ENCODE assay signal across 16 cellular contexts in genomic region chr5:170390472-170390871, GRCh38. TPM values are rescaled to one million over a fixed set of nuclear protein-coding genes. Genes with fewer than 3 reads are reported as not detected.
DNase-seq lines count a peak whose midpoint lies in the region; ATAC-seq, FAIRE-seq and TF ChIP-seq lines count a peak whose summit lies in the region.
"Had no signal": no experiment of that assay in that cellular context is flagged by ENCODE, and none has a peak within 500 bp of the region (broad histone marks: within the 10 kb centered on the region; RNA-seq: fewer than 3 reads in every experiment).

No MANE protein-coding gene starts in this region.

- DNase-seq in GM23338 (ENCODE audit: low spot score) = no peak
- DNase-seq in H1 (ENCODE audit: low read depth in 1 of 2, low spot score in 2 of 2) = no peak
- DNase-seq in MG63 = no peak
- DNase-seq in midbrain (lab: John Stamatoyannopoulos, UW) = no peak
- DNase-seq in GM23248 = no peak
- DNase-seq in NCI-H2227 treated with DMSO at 0.1 percent for 48 hours (lab: John Stamatoyannopoulos, UW) = no peak
- DNase-seq: CD4-positive, alpha-beta memory T cell; HCEC 1CT; MV-4-11; NCI-H1417 treated with DMSO at 0.1 percent for 48 hours; NCI-H1930; NCI-H446 treated with DMSO at 0.1 percent for 48 hours had no signal

- no peak for TF ChIP-seq RAD21 in H1 (IDR thresholded peaks at IDR 0.05 in 1 of 2, conservative IDR thresholded peaks at IDR 0.05 in 1 of 2; ENCODE audit: low read depth in 2 of 2, low read length in 2 of 2)

- H3K23me2 ChIP-seq in H1 (ENCODE audit: low read depth, low read length) = no peaks in the 10 kb centered on the region

- no peak overlapping the region for H2BK15ac ChIP-seq in H1 (ENCODE audit: low read length)

- no peaks in the 10 kb centered on the region for H3K9me2 ChIP-seq in GM23338 (ENCODE audit: insufficient read depth)
- no peaks in the 10 kb centered on the region for H3K9me2 ChIP-seq in GM23248 (ENCODE audit: insufficient read depth)

- H3K27ac Mint-ChIP-seq in GM23338 = no peak overlapping the region
- H3K27ac Mint-ChIP-seq: B cell had no signal

- H4K5ac ChIP-seq in H1 (ENCODE audit: insufficient read length, low read depth, low read length) = no peak overlapping the region

- 0 out of 2 replicates have a peak overlapping the region, but pooled peaks have one; percentile 56 for H2BK20ac ChIP-seq in H1 (ENCODE audit: low read length)

- no peaks in the 10 kb centered on the region for H3K36me3 Mint-ChIP-seq in GM23338 (ENCODE audit: low read depth)
- H3K36me3 Mint-ChIP-seq: CD4-positive, alpha-beta memory T cell had no signal

- H3K23ac ChIP-seq in H1 (ENCODE audit: insufficient read length) = no peak overlapping the region

- no peaks in the 10 kb centered on the region for H3K36me3 ChIP-seq in GM23338 (ENCODE audit: insufficient read depth)
- no peaks in the 10 kb centered on the region for H3K36me3 ChIP-seq in H1 (ENCODE audit: control insufficient read depth in 2 of 4, insufficient read depth in 4 of 4, low read length in 3 of 4)
- no peaks in the 10 kb centered on the region for H3K36me3 ChIP-seq in rectal smooth muscle tissue (ENCODE audit: control insufficient read depth, insufficient read depth, low read length)
- no peaks in the 10 kb centered on the region for H3K36me3 ChIP-seq in MG63
- H3K36me3 ChIP-seq in GM23248 (ENCODE audit: low read depth) = no peaks in the 10 kb centered on the region

- no peak for ATAC-seq in GM23338

- H3K9ac ChIP-seq in H1 (replicated peaks in 1 of 4; ENCODE audit: extremely low read depth in 1 of 4, low read depth in 3 of 4, low read length in 3 of 4) = no peak overlapping the region
- no peak overlapping the region for H3K9ac ChIP-seq in rectal smooth muscle tissue (ENCODE audit: low read length)
- H3K9ac ChIP-seq in GM23248 = no peak overlapping the region

- POLR2A ChIA-PET in H1 (lab: Charles Lee; ENCODE audit: partially characterized antibody) = interaction anchor here (0.5 kb wide), 1 partner anchor 59 kb away, joined by 3 read pairs; no protein-coding TSS in a partner anchor

- peak overlapping the region; percentile 70 for H4K91ac ChIP-seq in H1 (replicated peaks; ENCODE audit: insufficient read length, low read length)

- H2BK5ac ChIP-seq in H1 (ENCODE audit: low read depth, low read length) = peak overlapping the region; percentile 54; the same call in 1 of the 2 replicates

- CTCF ChIA-PET in H1 (lab: Charles Lee; ENCODE audit: partially characterized antibody) = interaction anchor here (0.8 to 3.5 kb wide), 12 partner anchors 11 to 165 kb away, joined by 3 to 19 read pairs (median 4); no protein-coding TSS in a partner anchor

- no peaks in the 10 kb centered on the region for H4K20me1 ChIP-seq in GM23338 (replicated peaks; ENCODE audit: insufficient read depth)
- no peaks in the 10 kb centered on the region for H4K20me1 ChIP-seq in H1 (replicated peaks in 1 of 2; ENCODE audit: control insufficient read depth in 1 of 2, insufficient read depth in 2 of 2, low read length in 2 of 2)
- no peaks in the 10 kb centered on the region for H4K20me1 ChIP-seq in GM23248 (ENCODE audit: insufficient read depth)

- in situ Hi-C loops in GM23248 (cut with MboI) = no loop called here

- H2BK12ac ChIP-seq in H1 (ENCODE audit: low read depth, low read length) = 0 out of 2 replicates have a peak overlapping the region, but pooled peaks have one; percentile 80

- H3K4me3 ChIP-seq in GM23338 (no peak overlapping the region), H1 (ENCODE audit: extremely low read depth in 1 of 4, insufficient read depth in 2 of 4, low read depth in 3 of 4, low read length in 4 of 4) (no peak overlapping the region), rectal smooth muscle tissue (ENCODE audit: low read length) (peak overlapping the region; percentile 58), MG63 (no peak overlapping the region), GM23248 (no peak overlapping the region)

- no peaks in the 10 kb centered on the region for H3K79me2 ChIP-seq in GM23338 (replicated peaks; ENCODE audit: insufficient read depth)
- H3K79me2 ChIP-seq in H1 (ENCODE audit: control insufficient read depth in 1 of 2, insufficient read depth in 2 of 2, low read length in 2 of 2) = no peaks in the 10 kb centered on the region
- H3K79me2 ChIP-seq in GM23248 (ENCODE audit: insufficient read depth) = no peaks in the 10 kb centered on the region

- no peak for TF ChIP-seq CTCF in GM23338 (conservative IDR thresholded peaks at IDR 0.05; ENCODE audit: low read depth in 2 of 2)
- TF ChIP-seq CTCF in H1 (IDR thresholded peaks at IDR 0.05; ENCODE audit: control extremely low read depth in 1 of 3, insufficient read depth in 1 of 3, low read depth in 1 of 3, low read length in 3 of 3) = no peak

- H3K9me3 Mint-ChIP-seq in GM23338 = no peaks in the 10 kb centered on the region; the same call in 2 of the 3 replicates
- H3K9me3 Mint-ChIP-seq: CD4-positive, alpha-beta memory T cell had no signal

- H3K27ac ChIP-seq in GM23338 (ENCODE audit: low read depth) (no peak overlapping the region), H1 (ENCODE audit: low read depth, low read length) (no peak overlapping the region), rectal smooth muscle tissue (ENCODE audit: low read depth, low read length) (peak overlapping the region; percentile 98), GM23248 (no peak overlapping the region)
- H3K27ac ChIP-seq: RWPE1 had no signal

- no peak overlapping the region for H4K8ac ChIP-seq in H1 (ENCODE audit: extremely low read depth, insufficient read depth, low read length)

- no peaks in the 10 kb centered on the region for H3K79me1 ChIP-seq in H1 (ENCODE audit: low read depth, low read length)

- TF ChIP-seq POLR2A in H1 (IDR thresholded peaks at IDR 0.05; ENCODE audit: control extremely low read depth in 1 of 2, low read depth in 2 of 2, low read length in 2 of 2) = no peak

- peaks cover 17% of the 10 kb centered on the region for H3K27me3 Mint-ChIP-seq in GM23338 (ENCODE audit: insufficient read depth, low read depth, poor library complexity)

- no peak for TF ChIP-seq EP300 in H1 (IDR thresholded peaks at IDR 0.05; ENCODE audit: borderline replicate concordance in 1 of 2, low read depth in 2 of 2, low read length in 2 of 2)

- no peak overlapping the region for H3K56ac ChIP-seq in H1 (replicated peaks; ENCODE audit: insufficient read length, low read depth, low read length)

- H3K4me1 ChIP-seq in GM23338 (ENCODE audit: insufficient read depth) (peaks cover 42% of the 10 kb centered on the region), H1 (replicated peaks in 1 of 4; ENCODE audit: control insufficient read depth in 3 of 4, insufficient read depth in 4 of 4, low read length in 3 of 4) (peaks cover 2 to 22% (median 11%) of the 10 kb centered on the region in 4 experiments; a peak in 5 of 7 replicates), rectal smooth muscle tissue (ENCODE audit: control insufficient read depth, insufficient read depth, low read length) (peaks cover 21% of the 10 kb centered on the region), GM23248 (ENCODE audit: insufficient read depth) (no peaks in the 10 kb centered on the region)

- peaks cover 60% of the 10 kb centered on the region for H3K4me1 Mint-ChIP-seq in GM23338

- H3K18ac ChIP-seq in H1 (ENCODE audit: extremely low read depth, low read length) = 0 out of 2 replicates have a peak overlapping the region, but pooled peaks have one; percentile 38

- H2AK5ac ChIP-seq in H1 (ENCODE audit: low read depth, low read length) = 0 out of 2 replicates have a peak overlapping the region, but pooled peaks have one; percentile 41

- H2BK120ac ChIP-seq in H1 (replicated peaks; ENCODE audit: low read depth, low read length) = no peak overlapping the region

- no peak for FAIRE-seq in H1 (lab: Jason Lieb, UNC)
- FAIRE-seq: GM19239 had no signal

- H3K4me3 Mint-ChIP-seq in GM23338 = no peak overlapping the region
- H3K4me3 Mint-ChIP-seq: B cell; CD4-positive, alpha-beta memory T cell had no signal

- H3K9me3 ChIP-seq in H1 (ENCODE audit: insufficient read depth in 2 of 2, low read depth in 1 of 2, low read length in 1 of 2) = no peaks in the 10 kb centered on the region
- H3K9me3 ChIP-seq in MG63 = no peaks in the 10 kb centered on the region
- no peaks in the 10 kb centered on the region for H3K9me3 ChIP-seq in GM23248 (ENCODE audit: low read depth)

- H3K4ac ChIP-seq in H1 (replicated peaks; ENCODE audit: insufficient read length, low read depth, low read length) = no peak overlapping the region

- no peaks in the 10 kb centered on the region for H3K27me3 ChIP-seq in GM23338 (ENCODE audit: insufficient read depth)
- H3K27me3 ChIP-seq in H1 (replicated peaks in 1 of 4; ENCODE audit: control insufficient read depth in 3 of 4, extremely low read depth in 1 of 4, insufficient read depth in 3 of 4, low read length in 3 of 4) = no peaks in the 10 kb centered on the region; a peak in 1 of 7 replicates
- no peaks in the 10 kb centered on the region for H3K27me3 ChIP-seq in rectal smooth muscle tissue (ENCODE audit: control insufficient read depth, insufficient read depth, low read length)
- peaks cover 7% of the 10 kb centered on the region for H3K27me3 ChIP-seq in MG63
- peaks cover 58% of the 10 kb centered on the region for H3K27me3 ChIP-seq in GM23248 (replicated peaks; ENCODE audit: insufficient read depth)

- H3F3A ChIP-seq in GM23338 (replicated peaks; ENCODE audit: low read depth) = no peaks in the 10 kb centered on the region; the same call in 1 of the 2 replicates
- H3F3A ChIP-seq in GM23248 (ENCODE audit: insufficient read depth) = no peaks in the 10 kb centered on the region

- H2AFZ ChIP-seq in GM23338 (peak overlapping the region; percentile 59; the same call in 1 of the 2 replicates), H1 (ENCODE audit: low read length) (no peak overlapping the region), GM23248 (no peak overlapping the region)

- no peak overlapping the region for H3K14ac ChIP-seq in H1 (ENCODE audit: insufficient read length)

- H3K4me2 ChIP-seq in GM23338 = no peak overlapping the region
- no peak overlapping the region for H3K4me2 ChIP-seq in H1 (ENCODE audit: insufficient read depth in 1 of 2, low read depth in 2 of 2, low read length in 2 of 2)
- no peak overlapping the region for H3K4me2 ChIP-seq in GM23248 (ENCODE audit: unreplicated experiment)

- 81% methylated on average over 3 of the region's 5 CpGs; no CpG with 5 or more reads in 1 of the 2 experiments for WGBS in H1 (ENCODE audit: extremely low coverage in 1 of 2, insufficient coverage in 1 of 2, insufficient read length in 1 of 2, insufficient replicate concordance in 2 of 2, low coverage in 1 of 2, low lambda C conversion rate in 2 of 2, missing lambda C conversion rate in 1 of 2), 2 experiments
- 64 to 77% methylated on average over 5 of the region's 5 CpGs for WGBS in GM23248 (ENCODE audit: low coverage in 1 of 2, low lambda C conversion rate in 2 of 2, missing lambda C conversion rate in 2 of 2), 2 experiments

RNA-seq across cellular contexts. Expression of gene KCNMB1, which starts 1.3 kb away (rescaled TPM):
- 0.17 and 0.23 TPM in 2 replicates for total RNA-seq in GM23338 (2014; rRNA removed; shearing (Covaris generic))
- polyA plus RNA-seq in GM23338 (2016; fragmentation: Nextera tagmentation; extraction: Ambion mirVana) = 0.19 and 0.26 TPM in 2 replicates
- total RNA-seq in H1 (2021; fragmentation: NEBNext Ultra II Directional; extraction: Animal tissue kit (Norgen Biotek cat#: 25700)) = 0.10 and 0.19 TPM in 2 replicates
- polyA plus RNA-seq in H1 (2011; rRNA removed) = 0.08 TPM in 2 replicates
- polyA plus RNA-seq in H1 (2011; cell fraction: cytosol; rRNA removed) = 0.05 TPM
- polyA plus RNA-seq in H1 (2011; cell fraction: nucleus; rRNA removed) = 0.16 TPM
- polyA plus RNA-seq in H1 (2012, experiment 1 of 2) = 0.07 to 0.20 TPM (median 0.12 TPM) in 4 replicates
- polyA plus RNA-seq in H1 (2012, experiment 2 of 2) = 0.09 TPM
- polyA plus RNA-seq in H1 (2013, experiment 1 of 2) = 0.20 TPM
- polyA plus RNA-seq in H1 (2013, experiment 2 of 2) = 0.28 TPM
- 0.09 and 0.12 TPM in 2 replicates for polyA minus RNA-seq in H1 (2011; rRNA and poly(A)+ RNA removed)
- polyA minus RNA-seq in H1 (2011; cell fraction: cytosol; rRNA and poly(A)+ RNA removed) = not detected
- not detected for polyA minus RNA-seq in H1 (2011; cell fraction: nucleus; rRNA and poly(A)+ RNA removed)
- total RNA-seq in MG63 (2014; rRNA removed; shearing (Covaris generic); ENCODE audit: low replicate concordance) = 0.43 TPM in 1 of 2 replicates, not detected in the other
- total RNA-seq in GM23248 (2014; rRNA removed; shearing (Covaris generic)) = not detected in 2 replicates
- not detected in 2 replicates for polyA plus RNA-seq in GM23248 (2016; fragmentation: Nextera tagmentation; extraction: Ambion mirVana)
- total RNA-seq: B cell; CD4-positive, alpha-beta memory T cell had no signal
- polyA plus RNA-seq: CD4-positive, alpha-beta memory T cell had no signal
